ENCODE assay signal across 8 cellular contexts in the genomic region with DNA sequence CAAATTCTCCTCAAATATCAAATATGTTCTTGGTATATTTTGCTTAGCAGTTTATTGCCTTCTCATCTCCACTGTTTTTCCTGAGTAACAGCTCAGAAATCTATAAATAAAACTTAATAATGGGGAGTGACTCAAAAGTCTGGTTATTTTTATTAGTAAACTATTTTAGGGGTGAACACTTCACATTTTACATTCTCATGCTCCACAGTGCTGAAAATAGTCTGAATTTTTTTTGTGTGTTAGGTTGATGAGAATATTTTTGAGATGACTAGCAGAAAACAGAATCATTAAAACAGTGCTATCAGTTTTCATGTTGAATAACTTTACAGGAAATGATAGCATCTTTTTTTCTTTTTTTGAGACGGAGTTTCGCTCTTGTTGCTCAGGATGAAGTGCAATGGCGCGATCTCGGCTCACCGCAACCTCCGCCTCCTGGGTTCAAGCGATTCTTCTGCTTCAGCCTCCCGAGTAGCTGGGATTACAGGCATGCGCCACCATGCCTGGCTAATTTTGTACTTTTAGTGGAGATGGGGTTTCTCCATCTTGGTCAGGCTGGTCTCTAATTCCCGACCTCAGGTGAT.
DNase-seq lines count a peak whose midpoint lies in the region; ATAC-seq and TF ChIP-seq lines count a peak whose summit lies in the region.
"Not testable (repeated sequence)": the region's sequence is repeated elsewhere in the genome, so short reads cannot be mapped to it uniquely, and the experiment has no call there.

No MANE protein-coding gene starts in this region.

- H3K4me1 Mint-ChIP-seq in activated CD4-positive, alpha-beta T cell treated with anti-CD3 and anti-CD28 coated beads for 36 hours, result peaks cover 33% of the 10 kb centered on the region
- H3K4me1 Mint-ChIP-seq in activated naive CD4-positive, alpha-beta T cell treated with anti-CD3 and anti-CD28 coated beads for 36 hours (ENCODE audit: low read depth), result peaks cover 12% of the 10 kb centered on the region
- H3K4me1 Mint-ChIP-seq in natural killer cell treated with Interleukin-12 subunit alpha and Interleukin-12 subunit beta and Interleukin-15 and Interleukin-18, amount 100 ng/mL, for 72 hours (ENCODE audit: low read depth in 2 of 2), result peaks cover 14 to 36% of the 10 kb centered on the region in 2 donors
- H3K4me1 Mint-ChIP-seq in stimulated activated effector memory CD8-positive, alpha-beta T cell treated with anti-CD3 and anti-CD28 coated beads, Interleukin-12 subunit alpha, Interleukin-12 subunit beta, amount 100 ng/mL, for 72 hours, result peaks cover 62% of the 10 kb centered on the region

- peak overlapping the region; percentile 23 for H3K27ac Mint-ChIP-seq in activated CD4-positive, alpha-beta T cell treated with anti-CD3 and anti-CD28 coated beads for 36 hours
- not testable (repeated sequence) for H3K27ac Mint-ChIP-seq in activated naive CD4-positive, alpha-beta T cell treated with anti-CD3 and anti-CD28 coated beads for 36 hours
- peak overlapping the region in 1 of 2 donors; percentile 75 for H3K27ac Mint-ChIP-seq in natural killer cell treated with Interleukin-12 subunit alpha and Interleukin-12 subunit beta and Interleukin-15 and Interleukin-18, amount 100 ng/mL, for 72 hours
- peak overlapping the region; percentile 81 for H3K27ac Mint-ChIP-seq in stimulated activated effector memory CD8-positive, alpha-beta T cell treated with anti-CD3 and anti-CD28 coated beads, Interleukin-12 subunit alpha, Interleukin-12 subunit beta, amount 100 ng/mL, for 72 hours

- peak; percentile 18 for ATAC-seq in activated CD4-positive, alpha-beta T cell treated with anti-CD3 and anti-CD28 coated beads for 36 hours
- peak in 1 of 2 donors; percentile 8 for ATAC-seq in natural killer cell treated with Interleukin-12 subunit alpha and Interleukin-12 subunit beta and Interleukin-15 and Interleukin-18, amount 100 ng/mL, for 72 hours
- peak; percentile 39 for ATAC-seq in stimulated activated effector memory CD8-positive, alpha-beta T cell treated with anti-CD3 and anti-CD28 coated beads, Interleukin-12 subunit alpha, Interleukin-12 subunit beta, amount 100 ng/mL, for 72 hours

- POLR2A ChIA-PET in AG04450 (lab: Yijun Ruan, JAX), result interaction anchor here (0.7 to 3.1 kb wide), 3 partner anchors 198 to 547 kb away, joined by 4 to 14 read pairs (median 8); partner anchors contain the start of gene ZFAND5
- POLR2A ChIA-PET in activated CD4-positive, alpha-beta T cell treated with anti-CD3 and anti-CD28 coated beads for 36 hours (lab: Charles Lee), result not testable (repeated sequence)

- intact Hi-C loops in activated CD4-positive, alpha-beta T cell treated with anti-CD3 and anti-CD28 coated beads for 36 hours (cut with DNase I, micrococcal nuclease), result loop anchor here in 1 of 2 experiments (5.0 to 10.0 kb wide), 2 partner anchors 57 to 139 kb away; partner anchors contain the start of gene TMC1
- intact Hi-C loops in activated naive CD4-positive, alpha-beta T cell treated with anti-CD3 and anti-CD28 coated beads for 36 hours (cut with micrococcal nuclease), result loop anchor here (10.0 kb wide), 1 partner anchor 573 kb away; the partner anchor contains the start of gene ANXA1

- H3K27me3 ChIP-seq in AG04450 (ENCODE audit: control insufficient read depth, insufficient read depth, low read length), result not testable (repeated sequence)

- not testable (repeated sequence) for H3K4me3 Mint-ChIP-seq in activated CD4-positive, alpha-beta T cell treated with anti-CD3 and anti-CD28 coated beads for 36 hours; activated naive CD4-positive, alpha-beta T cell treated with anti-CD3 and anti-CD28 coated beads for 36 hours
- peak overlapping the region; percentile 61 for H3K4me3 Mint-ChIP-seq in natural killer cell treated with Interleukin-12 subunit alpha and Interleukin-12 subunit beta and Interleukin-15 and Interleukin-18, amount 100 ng/mL, for 72 hours
- peak overlapping the region; percentile 45 for H3K4me3 Mint-ChIP-seq in stimulated activated effector memory CD8-positive, alpha-beta T cell treated with anti-CD3 and anti-CD28 coated beads, Interleukin-12 subunit alpha, Interleukin-12 subunit beta, amount 100 ng/mL, for 72 hours

- H3K4me3 ChIP-seq in AG04450 (ENCODE audit: low read depth, low read length), result not testable (repeated sequence)

- H3K27ac ChIP-seq in AG04450 (ENCODE audit: low read depth, low read length), result peak overlapping the region; percentile 41

- H3K9me3 ChIP-seq in AG04450 (ENCODE audit: control insufficient read depth, insufficient read depth, low read length), result not testable (repeated sequence)

- H3K9me3 Mint-ChIP-seq in activated CD4-positive, alpha-beta T cell treated with anti-CD3 and anti-CD28 coated beads for 36 hours (ENCODE audit: low read depth); activated naive CD4-positive, alpha-beta T cell treated with anti-CD3 and anti-CD28 coated beads for 36 hours; natural killer cell treated with Interleukin-12 subunit alpha and Interleukin-12 subunit beta and Interleukin-15 and Interleukin-18, amount 100 ng/mL, for 72 hours; stimulated activated effector memory CD8-positive, alpha-beta T cell treated with anti-CD3 and anti-CD28 coated beads, Interleukin-12 subunit alpha, Interleukin-12 subunit beta, amount 100 ng/mL, for 72 hours: not testable (repeated sequence)

- not testable (repeated sequence) for H3K27me3 Mint-ChIP-seq in activated CD4-positive, alpha-beta T cell treated with anti-CD3 and anti-CD28 coated beads for 36 hours; activated naive CD4-positive, alpha-beta T cell treated with anti-CD3 and anti-CD28 coated beads for 36 hours (ENCODE audit: low read depth)
- peaks cover 15 to 19% of the 10 kb centered on the region in 2 donors for H3K27me3 Mint-ChIP-seq in natural killer cell treated with Interleukin-12 subunit alpha and Interleukin-12 subunit beta and Interleukin-15 and Interleukin-18, amount 100 ng/mL, for 72 hours

- CTCF ChIA-PET in AG04450 (lab: Charles Lee), result interaction anchor here (0.6 to 3.0 kb wide), 3 partner anchors 10 to 289 kb away, joined by 3 to 10 read pairs (median 5); no protein-coding TSS in a partner anchor
- CTCF ChIA-PET in activated CD4-positive, alpha-beta T cell treated with anti-CD3 and anti-CD28 coated beads for 36 hours (lab: Charles Lee), result interaction anchor here (1.2 to 1.3 kb wide), 2 partner anchors 8 to 10 kb away, joined by 3 to 4 read pairs; no protein-coding TSS in a partner anchor
- CTCF ChIA-PET in activated naive CD4-positive, alpha-beta T cell treated with anti-CD3 and anti-CD28 coated beads for 36 hours (lab: Charles Lee), result not testable (repeated sequence)

- DNase-seq in AG04450 (ENCODE audit: low read depth, low spot score), result peak; percentile 39
- peak; percentile 53 for DNase-seq in GM03348 (ENCODE audit: low spot score)
- DNase-seq in M059J (ENCODE audit: low read depth), result peak; percentile 88
- DNase-seq in activated CD4-positive, alpha-beta T cell treated with anti-CD3 and anti-CD28 coated beads for 36 hours, result peak; percentile 26
- peak; percentile 9 for DNase-seq in activated naive CD4-positive, alpha-beta T cell treated with anti-CD3 and anti-CD28 coated beads for 36 hours
- DNase-seq in fibroblast of peridontal ligament (ENCODE audit: extremely low read depth), result peak; percentile 50
- not testable (repeated sequence) for DNase-seq in natural killer cell treated with Interleukin-12 subunit alpha and Interleukin-12 subunit beta and Interleukin-15 and Interleukin-18, amount 100 ng/mL, for 72 hours (ENCODE audit: low spot score); stimulated activated effector memory CD8-positive, alpha-beta T cell treated with anti-CD3 and anti-CD28 coated beads, Interleukin-12 subunit alpha, Interleukin-12 subunit beta, amount 100 ng/mL, for 72 hours (ENCODE audit: low spot score in 2 of 2)

- not testable (repeated sequence) for H3K36me3 Mint-ChIP-seq in activated CD4-positive, alpha-beta T cell treated with anti-CD3 and anti-CD28 coated beads for 36 hours (ENCODE audit: low read depth); activated naive CD4-positive, alpha-beta T cell treated with anti-CD3 and anti-CD28 coated beads for 36 hours (ENCODE audit: low read depth); natural killer cell treated with Interleukin-12 subunit alpha and Interleukin-12 subunit beta and Interleukin-15 and Interleukin-18, amount 100 ng/mL, for 72 hours; stimulated activated effector memory CD8-positive, alpha-beta T cell treated with anti-CD3 and anti-CD28 coated beads, Interleukin-12 subunit alpha, Interleukin-12 subunit beta, amount 100 ng/mL, for 72 hours

- not testable (repeated sequence) for TF ChIP-seq CTCF in AG04450 (IDR thresholded peaks at IDR 0.05; ENCODE audit: low read depth, low read length)
